Comparison of ENCODE assay signal across 16 cellular contexts in genomic region chr4:69849969-69850368, GRCh38. TPM values are rescaled to one million over a fixed set of nuclear protein-coding genes. Genes with fewer than 3 reads are reported as not detected.
DNase-seq lines count a peak whose midpoint lies in the region; ATAC-seq and TF ChIP-seq lines count a peak whose summit lies in the region.
"Had no signal": no experiment of that assay in that cellular context is flagged by ENCODE, and none has a peak within 500 bp of the region (broad histone marks: within the 10 kb centered on the region; RNA-seq: fewer than 3 reads in every experiment).

No MANE protein-coding gene starts in this region.

- H3K27ac ChIP-seq in suprapubic skin, result no peak overlapping the region
- H3K27ac ChIP-seq in stomach, result no peak overlapping the region
- H3K27ac ChIP-seq: tibial nerve had no signal

- no peak for DNase-seq in suprapubic skin (ENCODE audit: low spot score in 2 of 2)
- DNase-seq in stomach, result no peak
- no peak for DNase-seq in H4 (ENCODE audit: low spot score)
- no peak for DNase-seq in C1 segment of cervical spinal cord (lab: John Stamatoyannopoulos, UW)
- DNase-seq: activated CD4-positive, alpha-beta T cell treated with anti-CD3 and anti-CD28 coated beads for 4 hours; activated naive CD4-positive, alpha-beta T cell treated with anti-CD3 and anti-CD28 coated beads, Interleukin-2, amount 10 ng/mL, durations not matched to agents 7 days and 5 days; NCI-H187; T-cell had no signal

- H3K4me1 ChIP-seq in suprapubic skin, result no peaks in the 10 kb centered on the region
- H3K4me1 ChIP-seq in stomach, result no peaks in the 10 kb centered on the region
- H3K4me1 ChIP-seq: tibial nerve had no signal

- no peaks in the 10 kb centered on the region for H3K27me3 ChIP-seq in suprapubic skin
- H3K27me3 ChIP-seq in stomach, result no peaks in the 10 kb centered on the region
- H3K27me3 ChIP-seq: tibial nerve had no signal

- WGBS in suprapubic skin, result 80% methylated on average over 1 of the region's 1 CpG
- 53 to 81% (median 77%) methylated on average over 1 of the region's 1 CpG for WGBS in stomach, 5 donors

- H3K36me3 ChIP-seq in suprapubic skin (no peaks in the 10 kb centered on the region), stomach (no peaks in the 10 kb centered on the region)
- H3K36me3 ChIP-seq: tibial nerve had no signal

- peak; percentile 86 for ATAC-seq in GM18502 (IDR thresholded peaks at IDR 0.05; ENCODE audit: poor library complexity, unreplicated experiment)
- peak; percentile 92 for ATAC-seq in GM19395 (IDR thresholded peaks at IDR 0.05; ENCODE audit: unreplicated experiment)
- ATAC-seq in HG02678 (IDR thresholded peaks at IDR 0.05; ENCODE audit: unreplicated experiment), result peak; percentile 89
- peak; percentile 87 for ATAC-seq in HG03378 (IDR thresholded peaks at IDR 0.05; ENCODE audit: unreplicated experiment)
- ATAC-seq: esophagus mucosa, T-cell had no signal

- no peak for TF ChIP-seq POLR2A in suprapubic skin (IDR thresholded peaks at IDR 0.05)
- no peak for TF ChIP-seq POLR2A in stomach (IDR thresholded peaks at IDR 0.05)

- TF ChIP-seq EP300 in suprapubic skin (IDR thresholded peaks at IDR 0.05) (no peak), stomach (IDR thresholded peaks at IDR 0.05) (no peak)

- H3K4me3 ChIP-seq in suprapubic skin (no peak overlapping the region), stomach (no peak overlapping the region)
- H3K4me3 ChIP-seq: tibial nerve had no signal

- TF ChIP-seq CTCF in suprapubic skin (IDR thresholded peaks at IDR 0.05) (no peak), stomach (IDR thresholded peaks at IDR 0.05) (no peak)

- intact Hi-C loops in stomach (cut with DNase I; ENCODE audit: low total_unique reads), result no loop called here

- H3K9me3 ChIP-seq in suprapubic skin, result no peaks in the 10 kb centered on the region
- H3K9me3 ChIP-seq in stomach, result no peaks in the 10 kb centered on the region
- H3K9me3 ChIP-seq: tibial nerve had no signal

RNA-seq across cellular contexts. Expression of gene SULT1E1, which starts 10.0 kb away (rescaled TPM):
- 100 to 1,000 TPM in 1 of 4 donors, 10 to 100 TPM in 3; 18.6 to 198 (median 44.1) TPM for total RNA-seq in suprapubic skin
- total RNA-seq in stomach, result 10 to 100 TPM in 1 of 5 donors, 1 to 10 TPM in 1, under 1 TPM in 1, not detected in 2; 0.87 to 52.1 (median 3.5) TPM
- 1 to 10 TPM in 1 of 3 donors, under 1 TPM in 2; 0.62 to 3.2 (median 0.68) TPM for polyA plus RNA-seq in stomach
- total RNA-seq in H4 (2014; rRNA removed; shearing (Covaris generic)), result 1.6 and 3.1 TPM in 2 replicates
- total RNA-seq: H1, myocyte, T-cell, tibial nerve had no signal
- polyA plus RNA-seq: H1 had no signal
